Comparison of ENCODE assay signal across 10 cellular contexts in genomic region chr18:63241739-63242138, GRCh38.
"Had no signal": no experiment of that assay in that cellular context is flagged by ENCODE, and none has a peak within 500 bp of the region (broad histone marks: within the 10 kb centered on the region; RNA-seq: fewer than 3 reads in every experiment).

No MANE protein-coding gene starts in this region.

- H3K36me3 ChIP-seq: ovary, SJCRH30, transverse colon had no signal

- H3K27ac ChIP-seq: ovary, SJCRH30, skin epidermis, transverse colon had no signal

- ATAC-seq: activated naive CD4-positive, alpha-beta T cell treated with anti-CD3 and anti-CD28 coated beads, Interleukin-2, amount 50 U/mL, for 72 hours had no signal

- H3K27me3 Mint-ChIP-seq: activated CD4-positive, alpha-beta memory T cell treated with anti-CD3 and anti-CD28 coated beads for 36 hours had no signal

- H3K9me3 ChIP-seq: ovary, SJCRH30, transverse colon had no signal

- H3K4me3 ChIP-seq: ovary, SJCRH30, skin epidermis, transverse colon had no signal

- H3K27ac Mint-ChIP-seq: activated CD4-positive, alpha-beta memory T cell treated with anti-CD3 and anti-CD28 coated beads for 36 hours had no signal

- H3K27me3 ChIP-seq: ovary, SJCRH30, transverse colon had no signal

- DNase-seq: activated CD4-positive, alpha-beta memory T cell treated with anti-CD3 and anti-CD28 coated beads for 36 hours; activated CD4-positive, CD25-positive, alpha-beta regulatory T cell treated with anti-CD3 and anti-CD28 coated beads, Interleukin-2, amount 50 U/mL, for 72 hours; anterior cingulate cortex; hypothalamus; ovary; retina; SJCRH30; transverse colon had no signal

- H3K4me3 Mint-ChIP-seq: activated CD4-positive, alpha-beta memory T cell treated with anti-CD3 and anti-CD28 coated beads for 36 hours had no signal
